In genomic region chr14:58533417-58533816, GRCh38 we compare ENCODE assay signal across 9 cellular contexts.
DNase-seq lines count a peak whose midpoint lies in the region; ATAC-seq and TF ChIP-seq lines count a peak whose summit lies in the region.
"Had no signal": no experiment of that assay in that cellular context is flagged by ENCODE, and none has a peak within 500 bp of the region (broad histone marks: within the 10 kb centered on the region; RNA-seq: fewer than 3 reads in every experiment).

No MANE protein-coding gene starts in this region.

- no peak overlapping the region for H3K4me3 Mint-ChIP-seq in immature natural killer cell

- H3K4ac ChIP-seq in trophoblast cell (ENCODE audit: low read depth, low read length): no peak overlapping the region

- no peak overlapping the region for H2AFZ ChIP-seq in trophoblast cell (ENCODE audit: insufficient read depth, low read length, poor library complexity)

- H3K14ac ChIP-seq in trophoblast cell (ENCODE audit: low read length): no peak overlapping the region

- H3K27ac Mint-ChIP-seq in immature natural killer cell: peak overlapping the region in 1 of 6 donors; percentile 4

- 24 to 44% methylated on average over 4 of the region's 4 CpGs for WGBS in heart right ventricle, 2 donors
- no CpG with 5 or more reads among the region's 4 CpGs for WGBS in trophoblast cell (ENCODE audit: extremely low coverage, insufficient coverage, insufficient read length)

- H3K27ac ChIP-seq in heart right ventricle (peak overlapping the region in 9 of 10 donors; percentile 12 to 78 (median 56)), trophoblast cell (ENCODE audit: low read depth, low read length) (peak overlapping the region; percentile 90)

- H3K9ac ChIP-seq in trophoblast cell (ENCODE audit: low read length): no peak overlapping the region

- H3K27me3 Mint-ChIP-seq in immature natural killer cell (ENCODE audit: low read depth in 3 of 3): no peaks in the 10 kb centered on the region

- no peak overlapping the region for H3K4me3 ChIP-seq in astrocyte of the spinal cord (ENCODE audit: low read depth, low read length)
- no peak overlapping the region for H3K4me3 ChIP-seq in heart right ventricle
- no peak overlapping the region for H3K4me3 ChIP-seq in trophoblast cell (ENCODE audit: low read depth, low read length)

- no peaks in the 10 kb centered on the region for H3K79me2 ChIP-seq in trophoblast cell (ENCODE audit: control insufficient read depth, insufficient read depth, low read length, poor library complexity)

- H2BK120ac ChIP-seq in trophoblast cell (ENCODE audit: insufficient read depth, low read length, poor library complexity): no peak overlapping the region

- no peak overlapping the region for H2AK5ac ChIP-seq in trophoblast cell (ENCODE audit: low read length)

- peak; percentile 51 to 82 (median 75) for ATAC-seq in heart right ventricle

- H4K8ac ChIP-seq in trophoblast cell (ENCODE audit: low read depth, low read length): no peak overlapping the region

- H4K12ac ChIP-seq in trophoblast cell (ENCODE audit: low read depth, low read length): no peak overlapping the region

- H2BK12ac ChIP-seq in trophoblast cell (ENCODE audit: low read length): no peak overlapping the region

- in situ Hi-C loops in astrocyte of the spinal cord (cut with HindIII; ENCODE audit: low sequenced_read_pairs): no loop called here

- peak overlapping the region; percentile 11 for H2BK5ac ChIP-seq in trophoblast cell (ENCODE audit: low read depth, low read length, poor library complexity)

- TF ChIP-seq CTCF in astrocyte of the spinal cord (IDR thresholded peaks at IDR 0.05; ENCODE audit: low read depth, low read length) (no peak), heart right ventricle (IDR thresholded peaks at IDR 0.05) (no peak)

- no peaks in the 10 kb centered on the region for H3K4me1 Mint-ChIP-seq in immature natural killer cell

- H3K4me2 ChIP-seq in trophoblast cell (ENCODE audit: low read length): no peak overlapping the region

- no peaks in the 10 kb centered on the region for H3K27me3 ChIP-seq in heart right ventricle
- no peaks in the 10 kb centered on the region for H3K27me3 ChIP-seq in trophoblast cell (ENCODE audit: insufficient read depth, low read length)

- DNase-seq in ELF-1 (ENCODE audit: low read depth, low spot score): peak; percentile 50
- DNase-seq in astrocyte of the spinal cord (ENCODE audit: low read depth, low spot score): peak; percentile 12
- peak; percentile 10 to 25 for DNase-seq in heart right ventricle
- DNase-seq in trophoblast cell: no peak
- DNase-seq in activated CD4-positive, CD25-positive, alpha-beta regulatory T cell (lab: John Stamatoyannopoulos, UW): no peak
- no peak for DNase-seq in immature natural killer cell
- DNase-seq in activated effector memory CD4-positive, alpha-beta T cell treated with anti-CD3 and anti-CD28 coated beads, Interleukin-2, amount 50 U/mL, for 16 hours: no peak
- DNase-seq in NCI-H226: no peak
- DNase-seq: NCI-H2081 treated with DMSO at 0.1 percent for 48 hours had no signal

- intact Hi-C loops in heart right ventricle (cut with DNase I): no loop called here

- H3K4me1 ChIP-seq in heart right ventricle (peaks cover 0 to 29% (median 24%) of the 10 kb centered on the region in 9 donors), trophoblast cell (ENCODE audit: control insufficient read depth in 1 of 2, insufficient read depth in 2 of 2, low read length in 2 of 2) (no peaks in the 10 kb centered on the region)

- peaks cover 5 to 18% (median 12%) of the 10 kb centered on the region in 6 donors for H3K9me3 Mint-ChIP-seq in immature natural killer cell

- H3K36me3 ChIP-seq in heart right ventricle (no peaks in the 10 kb centered on the region), trophoblast cell (ENCODE audit: control insufficient read depth in 1 of 2, insufficient read depth in 2 of 2, low read length in 2 of 2) (no peaks in the 10 kb centered on the region)

- no peak overlapping the region for H3K18ac ChIP-seq in trophoblast cell (ENCODE audit: low read length)

- peaks cover 0 to 10% (median 9%) of the 10 kb centered on the region in 3 donors for H3K36me3 Mint-ChIP-seq in immature natural killer cell

- peak overlapping the region; percentile 15 for H4K91ac ChIP-seq in trophoblast cell (ENCODE audit: low read depth, low read length)

- H3K23ac ChIP-seq in trophoblast cell (ENCODE audit: low read length): no peak overlapping the region

- H3K9me3 ChIP-seq in heart right ventricle (peaks cover 0 to 21% (median 0%) of the 10 kb centered on the region in 11 donors), trophoblast cell (ENCODE audit: insufficient read depth, low read depth, low read length) (no peaks in the 10 kb centered on the region)

- peaks cover 2% of the 10 kb centered on the region for H3K79me1 ChIP-seq in trophoblast cell (ENCODE audit: low read length)

Comparison
In these comparisons a context has a peak if more than half of its experiments do, and no peak if none do; other contexts are left out.
1. DNase-seq: peak in ELF-1 (single experiment), astrocyte of the spinal cord (single experiment) and heart right ventricle (2 of 2); none in trophoblast cell (0 of 2), activated CD4-positive, CD25-positive, alpha-beta regulatory T cell (0 of 4), immature natural killer cell (0 of 3), activated effector memory CD4-positive, alpha-beta T cell treated with anti-CD3 and anti-CD28 coated beads, Interleukin-2, amount 50 U/mL, for 16 hours (single experiment) and NCI-H226 (single experiment).